ENCODE assay signal across 8 cellular contexts in genomic region chr18:908631-909621, GRCh38. TPM values are rescaled to one million over a fixed set of nuclear protein-coding genes. Genes with fewer than 3 reads are reported as not detected.
DNase-seq lines count a peak whose midpoint lies in the region; ATAC-seq and TF ChIP-seq lines count a peak whose summit lies in the region.

No MANE protein-coding gene starts in this region.

- H3K4me1 Mint-ChIP-seq in activated CD4-positive, alpha-beta T cell treated with anti-CD3 and anti-CD28 coated beads, Interleukin-2, amount 10 ng/mL, durations not matched to agents 24 days and 14 days: peaks cover 9% of the 10 kb centered on the region
- H3K4me1 Mint-ChIP-seq in T-cell: peaks cover 22 to 27% (median 25%) of the 10 kb centered on the region in 3 donors
- no peaks in the 10 kb centered on the region for H3K4me1 Mint-ChIP-seq in Caco-2 (ENCODE audit: low read depth, unreplicated experiment)

- CTCF ChIA-PET in T-cell (lab: Charles Lee): no interaction called here
- CTCF ChIA-PET in Caco-2 (lab: Charles Lee): no interaction called here

- no peak overlapping the region for H3K27ac ChIP-seq in subcutaneous abdominal adipose tissue (ENCODE audit: low read depth, low read length)

- peaks cover 11% of the 10 kb centered on the region for H3K9me3 Mint-ChIP-seq in activated CD4-positive, alpha-beta T cell treated with anti-CD3 and anti-CD28 coated beads, Interleukin-2, amount 10 ng/mL, durations not matched to agents 24 days and 14 days
- H3K9me3 Mint-ChIP-seq in T-cell (peaks cover 0 to 3% (median 0%) of the 10 kb centered on the region in 3 donors), Caco-2 (ENCODE audit: unreplicated experiment) (no peaks in the 10 kb centered on the region)

- DNase-seq in activated CD4-positive, alpha-beta T cell treated with anti-CD3 and anti-CD28 coated beads, Interleukin-2, amount 10 ng/mL, durations not matched to agents 24 days and 14 days: no peak
- no peak for DNase-seq in activated CD4-positive, alpha-beta T cell treated with anti-CD3 and anti-CD28 coated beads for 4 hours
- DNase-seq in T-cell (no peak), Caco-2 (no peak)

- peaks cover 5% of the 10 kb centered on the region for H3K4me1 ChIP-seq in iPS-15b (ENCODE audit: control insufficient read depth, insufficient read depth, low read length)
- peaks cover 0 to 46% (median 40%) of the 10 kb centered on the region in 5 donors for H3K4me1 ChIP-seq in subcutaneous abdominal adipose tissue (ENCODE audit: control insufficient read depth in 5 of 5, insufficient read depth in 5 of 5, low read length in 5 of 5)
- no peaks in the 10 kb centered on the region for H3K4me1 ChIP-seq in Caco-2

- peak overlapping the region; percentile 45 for H3K27ac Mint-ChIP-seq in activated CD4-positive, alpha-beta T cell treated with anti-CD3 and anti-CD28 coated beads, Interleukin-2, amount 10 ng/mL, durations not matched to agents 24 days and 14 days
- H3K27ac Mint-ChIP-seq in T-cell: no peak overlapping the region
- H3K27ac Mint-ChIP-seq in Caco-2 (ENCODE audit: unreplicated experiment): no peak overlapping the region

- intact Hi-C loops in activated CD4-positive, alpha-beta T cell treated with anti-CD3 and anti-CD28 coated beads, Interleukin-2, amount 10 ng/mL, durations not matched to agents 24 days and 14 days (cut with micrococcal nuclease): loop anchor here (5.0 kb wide), 1 partner anchor 412 kb away; no protein-coding TSS in a partner anchor
- intact Hi-C loops in Caco-2 (cut with micrococcal nuclease; ENCODE audit: unreplicated experiment): no loop called here

- peaks cover 68% of the 10 kb centered on the region for H3K27me3 Mint-ChIP-seq in activated CD4-positive, alpha-beta T cell treated with anti-CD3 and anti-CD28 coated beads, Interleukin-2, amount 10 ng/mL, durations not matched to agents 24 days and 14 days
- H3K27me3 Mint-ChIP-seq in T-cell (peaks cover 58 to 63% of the 10 kb centered on the region in 2 donors), Caco-2 (ENCODE audit: insufficient read depth, unreplicated experiment) (peaks cover 12% of the 10 kb centered on the region)

- no peaks in the 10 kb centered on the region for H3K36me3 ChIP-seq in iPS-15b (ENCODE audit: control insufficient read depth, insufficient read depth, low read length)
- H3K36me3 ChIP-seq in subcutaneous abdominal adipose tissue (ENCODE audit: control insufficient read depth in 5 of 5, insufficient read depth in 5 of 5, low read length in 5 of 5): no peaks in the 10 kb centered on the region
- H3K36me3 ChIP-seq in Caco-2 (ENCODE audit: control insufficient read depth, insufficient read depth, low read length): no peaks in the 10 kb centered on the region

- H3K27me3 ChIP-seq in iPS-15b (ENCODE audit: control insufficient read depth, insufficient read depth, low read length): peaks cover 99% of the 10 kb centered on the region
- H3K27me3 ChIP-seq in subcutaneous abdominal adipose tissue (ENCODE audit: control insufficient read depth in 5 of 5, insufficient read depth in 4 of 5, low read length in 5 of 5): peaks cover 48 to 73% (median 61%) of the 10 kb centered on the region in 5 donors
- no peaks in the 10 kb centered on the region for H3K27me3 ChIP-seq in Caco-2 (replicated peaks; ENCODE audit: control insufficient read depth, insufficient read depth, low read length)

- H3K9ac ChIP-seq in iPS-15b (ENCODE audit: low read depth, low read length): no peak overlapping the region
- H3K9ac ChIP-seq in subcutaneous abdominal adipose tissue (ENCODE audit: low read length in 5 of 5): no peak overlapping the region

- H3K4me3 Mint-ChIP-seq in activated CD4-positive, alpha-beta T cell treated with anti-CD3 and anti-CD28 coated beads, Interleukin-2, amount 10 ng/mL, durations not matched to agents 24 days and 14 days: peak overlapping the region; percentile 72
- H3K4me3 Mint-ChIP-seq in T-cell: peak overlapping the region; percentile 46 to 76 (median 64)
- H3K4me3 Mint-ChIP-seq in Caco-2 (ENCODE audit: unreplicated experiment): no peak overlapping the region

- H3K9me3 ChIP-seq in iPS-15b (ENCODE audit: control insufficient read depth, insufficient read depth, low read length): no peaks in the 10 kb centered on the region
- no peaks in the 10 kb centered on the region for H3K9me3 ChIP-seq in subcutaneous abdominal adipose tissue (ENCODE audit: control insufficient read depth in 5 of 5, low read length in 5 of 5)
- no peaks in the 10 kb centered on the region for H3K9me3 ChIP-seq in Caco-2

- BruUV-seq in Caco-2 (replicated peaks; lab: Mats Ljungman, UMichigan): no TSS peak

- no peak for TF ChIP-seq CTCF in Caco-2 (IDR thresholded peaks at IDR 0.05; ENCODE audit: insufficient read depth in 1 of 2, low read depth in 1 of 2, low read length in 1 of 2, severe bottlenecking in 1 of 2, unreplicated experiment in 1 of 2)

- H3K4me3 ChIP-seq in iPS-15b (ENCODE audit: low read depth, low read length): peak overlapping the region; percentile 39
- H3K4me3 ChIP-seq in subcutaneous abdominal adipose tissue (ENCODE audit: low read depth in 1 of 5, low read length in 5 of 5): peak overlapping the region; percentile 55 to 69 (median 60)
- H3K4me3 ChIP-seq in Caco-2 (ENCODE audit: low read depth, low read length): no peak overlapping the region

- POLR2A ChIA-PET in T-cell (lab: Charles Lee): no interaction called here
- POLR2A ChIA-PET in Caco-2 (lab: Charles Lee): no interaction called here

- no peak for ATAC-seq in T-cell (replicated peaks in 1 of 4)
- ATAC-seq in GM21825 (IDR thresholded peaks at IDR 0.05; ENCODE audit: unreplicated experiment): no peak
- no peak for ATAC-seq in GM19035 (IDR thresholded peaks at IDR 0.05; ENCODE audit: unreplicated experiment)

- H3K36me3 Mint-ChIP-seq in activated CD4-positive, alpha-beta T cell treated with anti-CD3 and anti-CD28 coated beads, Interleukin-2, amount 10 ng/mL, durations not matched to agents 24 days and 14 days (ENCODE audit: low read depth): peaks cover 8% of the 10 kb centered on the region
- no peaks in the 10 kb centered on the region for H3K36me3 Mint-ChIP-seq in T-cell
- H3K36me3 Mint-ChIP-seq in Caco-2 (ENCODE audit: insufficient read depth, unreplicated experiment): no peaks in the 10 kb centered on the region

RNA-seq across cellular contexts. Expression of gene ADCYAP1, which starts 4.3 kb away (rescaled TPM):
- total RNA-seq in activated CD4-positive, alpha-beta T cell treated with anti-CD3 and anti-CD28 coated beads, Interleukin-2, amount 10 ng/mL, durations not matched to agents 24 days and 14 days: not detected in 2 replicates
- not detected for total RNA-seq in T-cell
- total RNA-seq in Caco-2 (2022): not detected in 2 replicates
